Comparison of ENCODE assay signal across 1 cellular context in the genomic region with DNA sequence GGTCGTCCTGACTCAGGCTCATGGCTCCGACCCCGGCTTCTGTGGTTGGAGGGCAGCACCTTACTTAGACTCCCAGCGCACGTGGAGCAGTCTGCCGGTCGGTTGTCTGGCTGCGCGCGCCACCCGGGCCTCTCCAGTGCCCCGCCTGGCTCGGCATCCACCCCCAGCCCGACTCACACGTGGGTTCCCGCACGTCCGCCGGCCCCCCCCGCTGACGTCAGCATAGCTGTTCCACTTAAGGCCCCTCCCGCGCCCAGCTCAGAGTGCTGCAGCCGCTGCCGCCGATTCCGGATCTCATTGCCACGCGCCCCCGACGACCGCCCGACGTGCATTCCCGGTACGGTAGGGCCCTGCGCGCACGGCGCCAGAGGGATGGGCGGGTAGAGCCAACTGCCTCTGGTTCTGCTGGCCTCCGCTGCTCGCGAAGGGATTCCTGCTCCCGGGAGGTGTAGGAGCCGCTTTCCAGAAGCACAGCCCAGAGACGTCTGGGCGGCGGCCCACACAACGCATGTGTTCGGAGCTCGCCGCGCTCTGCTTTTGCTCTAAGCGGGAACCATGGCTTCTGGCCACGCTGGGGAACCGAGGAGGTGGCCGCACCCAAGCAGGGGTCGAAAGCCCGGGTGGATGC.
A peak's percentile ranks its signal among the peaks of the same experiment; 100 is the strongest.
TF ChIP-seq lines count a peak whose summit lies in the region.

TSS of gene LDHA (plus strand) at position 264 of the 628 bp plus-strand sequence. CDS start 2,280 bp downstream, outside the sequence.

TF ChIP-seq in HepG2, 621 proteins besides CTCF, POLR2A, EP300 and RAD21 (continued from another document and continues in another):
- TF ChIP-seq ZNF841 (CRISPR knock-in tag; IDR thresholded peaks at IDR 0.05; ENCODE audit: borderline replicate concordance) (0 out of 2 replicates have a peak, but pooled peaks have one; percentile 90), ZBTB3 (CRISPR knock-in tag; IDR thresholded peaks at IDR 0.05; ENCODE audit: borderline replicate concordance, low read depth) (peak; percentile 85), KLF16 (CRISPR knock-in tag; IDR thresholded peaks at IDR 0.05) (peak in 1 of 2 experiments; percentile 99; a peak in 2 of 4 replicates), ZNF414 (CRISPR knock-in tag; IDR thresholded peaks at IDR 0.05) (peak; percentile 90; the same call in 1 of the 2 replicates), ZFP37 (CRISPR knock-in tag; IDR thresholded peaks at IDR 0.05; ENCODE audit: borderline replicate concordance) (peak; percentile 98), FOXP1 (IDR thresholded peaks at IDR 0.05) (no peak), FOXP1 (CRISPR knock-in tag; IDR thresholded peaks at IDR 0.05) (no peak), ZNF564 (CRISPR knock-in tag; IDR thresholded peaks at IDR 0.05) (peak; percentile 97), KLF11 (CRISPR knock-in tag; IDR thresholded peaks at IDR 0.05) (peak; percentile 92), ZNF792 (CRISPR knock-in tag; IDR thresholded peaks at IDR 0.05) (peak; percentile 92), ZNF713 (CRISPR knock-in tag; IDR thresholded peaks at IDR 0.05) (peak; percentile 34; the same call in 1 of the 2 replicates), ZSCAN31 (CRISPR knock-in tag; IDR thresholded peaks at IDR 0.05; ENCODE audit: low read depth) (peak; percentile 95), ZSCAN20 (CRISPR knock-in tag; IDR thresholded peaks at IDR 0.05; ENCODE audit: borderline replicate concordance) (peak; percentile 94), ZNF672 (CRISPR knock-in tag; IDR thresholded peaks at IDR 0.05) (no peak; the same call in 1 of the 2 replicates), ZNF577 (CRISPR knock-in tag; IDR thresholded peaks at IDR 0.05; ENCODE audit: borderline replicate concordance, low read depth) (no peak), ZNF572 (CRISPR knock-in tag; IDR thresholded peaks at IDR 0.05) (peak; percentile 96; the same call in 1 of the 2 replicates), ZNF512 (CRISPR knock-in tag; IDR thresholded peaks at IDR 0.05) (no peak), NRL (CRISPR knock-in tag; IDR thresholded peaks at IDR 0.05; ENCODE audit: borderline replicate concordance) (peak; percentile 97), HOXA3 (CRISPR knock-in tag; IDR thresholded peaks at IDR 0.05) (peak; percentile 95), REXO4 (CRISPR knock-in tag; IDR thresholded peaks at IDR 0.05; ENCODE audit: borderline replicate concordance) (peak; percentile 35; the same call in 1 of the 2 replicates), MBNL3 (CRISPR knock-in tag; conservative IDR thresholded peaks at IDR 0.05) (no peak), MEF2D (CRISPR knock-in tag; IDR thresholded peaks at IDR 0.05) (peak; percentile 92), MXI1 (IDR thresholded peaks at IDR 0.05; ENCODE audit: borderline replicate concordance, low read depth, low read length) (peak; percentile 98), REL (CRISPR knock-in tag; conservative IDR thresholded peaks at IDR 0.05) (peak; percentile 83; the same call in 1 of the 2 replicates), PCBP2 (optimal IDR thresholded peaks at IDR 0.05; ENCODE audit: low read depth, low read length, poor library complexity, severe bottlenecking) (no peak), ZNF737 (CRISPR knock-in tag; IDR thresholded peaks at IDR 0.05; ENCODE audit: borderline replicate concordance) (peak; percentile 54; the same call in 1 of the 2 replicates), HNRNPLL (IDR thresholded peaks at IDR 0.05; ENCODE audit: low read depth, low read length, poor library complexity, severe bottlenecking) (peak; percentile 81), ATF7-NPFF (CRISPR knock-in tag; IDR thresholded peaks at IDR 0.05; ENCODE audit: low read depth) (peak; percentile 93), MED13 (CRISPR knock-in tag; IDR thresholded peaks at IDR 0.05) (0 out of 2 replicates have a peak, but pooled peaks have one; percentile 23), ZNF543 (CRISPR knock-in tag; IDR thresholded peaks at IDR 0.05) (peak; percentile 92), ZNF674 (CRISPR knock-in tag; IDR thresholded peaks at IDR 0.05; ENCODE audit: low read depth) (peak; percentile 95), NBN (conservative IDR thresholded peaks at IDR 0.05) (no peak), PRDM4 (CRISPR knock-in tag; IDR thresholded peaks at IDR 0.05; ENCODE audit: borderline replicate concordance) (0 out of 2 replicates have a peak, but pooled peaks have one; percentile 76), HMGA1 (CRISPR knock-in tag; conservative IDR thresholded peaks at IDR 0.05) (no peak), RARG (CRISPR knock-in tag; IDR thresholded peaks at IDR 0.05; ENCODE audit: low read depth) (no peak), FOXJ3 (CRISPR knock-in tag; IDR thresholded peaks at IDR 0.05; ENCODE audit: borderline replicate concordance) (peak; percentile 69; the same call in 1 of the 2 replicates), SP2 (CRISPR knock-in tag; IDR thresholded peaks at IDR 0.05) (peak; percentile 47; the same call in 1 of the 2 replicates), ZNF839 (CRISPR knock-in tag; IDR thresholded peaks at IDR 0.05; ENCODE audit: borderline replicate concordance) (0 out of 2 replicates have a peak, but pooled peaks have one; percentile 15)
- TF ChIP-seq, protein P1, sequence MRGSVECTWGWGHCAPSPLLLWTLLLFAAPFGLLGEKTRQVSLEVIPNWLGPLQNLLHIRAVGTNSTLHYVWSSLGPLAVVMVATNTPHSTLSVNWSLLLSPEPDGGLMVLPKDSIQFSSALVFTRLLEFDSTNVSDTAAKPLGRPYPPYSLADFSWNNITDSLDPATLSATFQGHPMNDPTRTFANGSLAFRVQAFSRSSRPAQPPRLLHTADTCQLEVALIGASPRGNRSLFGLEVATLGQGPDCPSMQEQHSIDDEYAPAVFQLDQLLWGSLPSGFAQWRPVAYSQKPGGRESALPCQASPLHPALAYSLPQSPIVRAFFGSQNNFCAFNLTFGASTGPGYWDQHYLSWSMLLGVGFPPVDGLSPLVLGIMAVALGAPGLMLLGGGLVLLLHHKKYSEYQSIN (CRISPR knock-in tag; IDR thresholded peaks at IDR 0.05; ENCODE audit: borderline replicate concordance), result peak; percentile 46
- TF ChIP-seq, protein P2, sequence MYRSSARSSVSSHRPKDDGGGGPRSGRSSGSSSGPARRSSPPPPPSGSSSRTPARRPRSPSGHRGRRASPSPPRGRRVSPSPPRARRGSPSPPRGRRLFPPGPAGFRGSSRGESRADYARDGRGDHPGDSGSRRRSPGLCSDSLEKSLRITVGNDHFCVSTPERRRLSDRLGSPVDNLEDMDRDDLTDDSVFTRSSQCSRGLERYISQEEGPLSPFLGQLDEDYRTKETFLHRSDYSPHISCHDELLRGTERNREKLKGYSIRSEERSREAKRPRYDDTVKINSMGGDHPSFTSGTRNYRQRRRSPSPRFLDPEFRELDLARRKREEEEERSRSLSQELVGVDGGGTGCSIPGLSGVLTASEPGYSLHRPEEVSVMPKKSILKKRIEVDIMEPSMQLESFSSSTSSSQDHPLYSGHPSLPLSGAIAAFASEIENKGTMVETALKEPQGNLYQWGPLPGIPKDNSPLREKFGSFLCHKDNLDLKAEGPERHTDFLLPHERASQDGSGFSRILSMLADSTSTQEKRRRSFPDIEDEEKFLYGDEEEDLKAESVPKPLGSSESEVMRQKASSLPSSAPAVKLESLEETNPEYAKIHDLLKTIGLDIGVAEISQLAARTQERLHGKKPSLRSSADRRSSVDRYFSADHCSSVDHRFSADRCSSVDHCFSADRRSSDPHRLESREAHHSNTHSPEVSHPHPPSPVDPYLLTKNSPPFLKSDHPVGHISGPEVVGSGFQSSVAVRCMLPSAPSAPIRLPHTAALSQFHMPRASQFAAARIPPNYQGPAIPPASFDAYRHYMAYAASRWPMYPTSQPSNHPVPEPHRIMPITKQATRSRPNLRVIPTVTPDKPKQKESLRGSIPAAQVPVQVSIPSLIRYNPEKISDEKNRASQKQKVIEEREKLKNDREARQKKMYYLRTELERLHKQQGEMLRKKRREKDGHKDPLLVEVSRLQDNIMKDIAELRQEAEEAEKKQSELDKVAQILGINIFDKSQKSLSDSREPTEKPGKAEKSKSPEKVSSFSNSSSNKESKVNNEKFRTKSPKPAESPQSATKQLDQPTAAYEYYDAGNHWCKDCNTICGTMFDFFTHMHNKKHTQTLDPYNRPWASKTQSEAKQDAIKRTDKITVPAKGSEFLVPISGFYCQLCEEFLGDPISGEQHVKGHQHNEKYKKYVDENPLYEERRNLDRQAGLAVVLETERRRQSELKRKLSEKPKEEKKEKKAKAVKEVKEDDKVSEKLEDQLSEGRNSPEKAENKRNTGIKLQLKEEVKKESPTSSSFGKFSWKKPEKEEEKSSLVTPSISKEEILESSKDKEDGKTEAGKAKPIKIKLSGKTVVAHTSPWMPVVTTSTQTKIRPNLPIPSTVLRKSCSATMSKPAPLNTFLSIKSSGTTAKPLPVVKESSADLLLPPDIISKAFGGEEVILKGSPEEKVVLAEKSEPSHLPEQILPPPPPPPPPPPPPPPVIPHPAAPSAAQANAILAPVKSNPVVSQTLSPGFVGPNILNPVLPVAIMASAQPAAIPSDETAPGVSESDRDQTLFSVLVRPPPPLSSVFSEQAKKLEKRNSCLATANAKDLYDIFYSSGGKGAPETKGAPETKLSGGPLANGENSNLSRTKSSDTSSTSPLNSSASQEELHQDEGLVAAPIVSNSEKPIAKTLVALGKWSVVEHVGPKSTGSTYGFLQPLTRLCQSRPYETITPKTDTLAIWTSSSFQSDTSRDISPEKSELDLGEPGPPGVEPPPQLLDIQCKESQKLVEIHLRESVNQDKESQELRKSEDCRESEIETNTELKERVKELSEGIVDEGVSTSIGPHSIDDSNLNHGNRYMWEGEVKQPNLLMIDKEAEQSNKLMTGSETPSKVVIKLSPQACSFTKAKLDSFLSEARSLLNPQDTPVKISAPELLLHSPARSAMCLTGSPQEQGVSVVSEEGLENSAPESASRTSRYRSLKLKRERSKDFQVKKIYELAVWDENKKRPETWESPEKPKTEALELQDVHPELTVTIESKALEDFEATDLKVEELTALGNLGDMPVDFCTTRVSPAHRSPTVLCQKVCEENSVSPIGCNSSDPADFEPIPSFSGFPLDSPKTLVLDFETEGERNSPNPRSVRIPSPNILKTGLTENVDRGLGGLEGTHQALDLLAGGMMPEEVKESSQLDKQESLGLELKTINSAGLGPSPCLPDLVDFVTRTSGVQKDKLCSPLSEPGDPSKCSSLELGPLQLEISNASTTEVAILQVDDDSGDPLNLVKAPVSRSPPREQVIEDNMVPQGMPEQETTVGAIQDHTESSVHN (CRISPR knock-in tag; IDR thresholded peaks at IDR 0.05), result 0 out of 2 replicates have a peak, but pooled peaks have one; percentile 76
- TF ChIP-seq, protein P3, sequence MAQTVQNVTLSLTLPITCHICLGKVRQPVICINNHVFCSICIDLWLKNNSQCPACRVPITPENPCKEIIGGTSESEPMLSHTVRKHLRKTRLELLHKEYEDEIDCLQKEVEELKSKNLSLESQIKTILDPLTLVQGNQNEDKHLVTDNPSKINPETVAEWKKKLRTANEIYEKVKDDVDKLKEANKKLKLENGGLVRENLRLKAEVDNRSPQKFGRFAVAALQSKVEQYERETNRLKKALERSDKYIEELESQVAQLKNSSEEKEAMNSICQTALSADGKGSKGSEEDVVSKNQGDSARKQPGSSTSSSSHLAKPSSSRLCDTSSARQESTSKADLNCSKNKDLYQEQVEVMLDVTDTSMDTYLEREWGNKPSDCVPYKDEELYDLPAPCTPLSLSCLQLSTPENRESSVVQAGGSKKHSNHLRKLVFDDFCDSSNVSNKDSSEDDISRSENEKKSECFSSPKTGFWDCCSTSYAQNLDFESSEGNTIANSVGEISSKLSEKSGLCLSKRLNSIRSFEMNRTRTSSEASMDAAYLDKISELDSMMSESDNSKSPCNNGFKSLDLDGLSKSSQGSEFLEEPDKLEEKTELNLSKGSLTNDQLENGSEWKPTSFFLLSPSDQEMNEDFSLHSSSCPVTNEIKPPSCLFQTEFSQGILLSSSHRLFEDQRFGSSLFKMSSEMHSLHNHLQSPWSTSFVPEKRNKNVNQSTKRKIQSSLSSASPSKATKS (CRISPR knock-in tag; IDR thresholded peaks at IDR 0.05), result peak; percentile 94
- TF ChIP-seq, protein P4, sequence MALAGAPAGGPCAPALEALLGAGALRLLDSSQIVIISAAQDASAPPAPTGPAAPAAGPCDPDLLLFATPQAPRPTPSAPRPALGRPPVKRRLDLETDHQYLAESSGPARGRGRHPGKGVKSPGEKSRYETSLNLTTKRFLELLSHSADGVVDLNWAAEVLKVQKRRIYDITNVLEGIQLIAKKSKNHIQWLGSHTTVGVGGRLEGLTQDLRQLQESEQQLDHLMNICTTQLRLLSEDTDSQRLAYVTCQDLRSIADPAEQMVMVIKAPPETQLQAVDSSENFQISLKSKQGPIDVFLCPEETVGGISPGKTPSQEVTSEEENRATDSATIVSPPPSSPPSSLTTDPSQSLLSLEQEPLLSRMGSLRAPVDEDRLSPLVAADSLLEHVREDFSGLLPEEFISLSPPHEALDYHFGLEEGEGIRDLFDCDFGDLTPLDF (CRISPR knock-in tag; IDR thresholded peaks at IDR 0.05), result peak; percentile 92
